In genomic region chr5:172835246-172836030, GRCh38 we compare ENCODE assay signal across 1 cellular context.
TF ChIP-seq lines count a peak whose summit lies in the region.

No MANE protein-coding gene starts in this region.

TF ChIP-seq in HepG2, 621 proteins besides CTCF, POLR2A, EP300 and RAD21 (continued from another document):
- TF ChIP-seq ZNF687 (CRISPR knock-in tag; IDR thresholded peaks at IDR 0.05) = peak; percentile 10; the same call in 1 of the 2 replicates
- 0 out of 2 replicates have a peak, but pooled peaks have one; percentile 17 for TF ChIP-seq ZNF263 (CRISPR knock-in tag; IDR thresholded peaks at IDR 0.05)
- TF ChIP-seq SIX4 (CRISPR knock-in tag; IDR thresholded peaks at IDR 0.05) = no peak
- TF ChIP-seq AHR (CRISPR knock-in tag; IDR thresholded peaks at IDR 0.05) = no peak
- TF ChIP-seq ZNF800 (CRISPR knock-in tag; IDR thresholded peaks at IDR 0.05) = no peak
- no peak for TF ChIP-seq ZNF577 (CRISPR knock-in tag; IDR thresholded peaks at IDR 0.05; ENCODE audit: borderline replicate concordance, low read depth)
- TF ChIP-seq KLF11 (CRISPR knock-in tag; IDR thresholded peaks at IDR 0.05) = no peak
- no peak for TF ChIP-seq TMF1 (CRISPR knock-in tag; IDR thresholded peaks at IDR 0.05; ENCODE audit: low read depth)
- TF ChIP-seq ZMYM4 (CRISPR knock-in tag; IDR thresholded peaks at IDR 0.05) = 0 out of 2 replicates have a peak, but pooled peaks have one; percentile 9
- no peak for TF ChIP-seq GABPA (IDR thresholded peaks at IDR 0.05; ENCODE audit: low read depth, low read length)
- 0 out of 2 replicates have a peak, but pooled peaks have one; percentile 4 for TF ChIP-seq GABPA (CRISPR knock-in tag; IDR thresholded peaks at IDR 0.05; ENCODE audit: low read depth)
- no peak for TF ChIP-seq BCL6 (CRISPR knock-in tag; IDR thresholded peaks at IDR 0.05)
- TF ChIP-seq YEATS4 (CRISPR knock-in tag; IDR thresholded peaks at IDR 0.05; ENCODE audit: borderline replicate concordance) = no peak
- TF ChIP-seq NKX3-1 (CRISPR knock-in tag; IDR thresholded peaks at IDR 0.05) = no peak
- no peak for TF ChIP-seq ZNF567 (CRISPR knock-in tag; IDR thresholded peaks at IDR 0.05; ENCODE audit: borderline replicate concordance)
- TF ChIP-seq PHF20 (CRISPR knock-in tag; IDR thresholded peaks at IDR 0.05) = no peak
- TF ChIP-seq TOE1 (CRISPR knock-in tag; IDR thresholded peaks at IDR 0.05) = no peak
- TF ChIP-seq ZNF660 (CRISPR knock-in tag; IDR thresholded peaks at IDR 0.05; ENCODE audit: borderline replicate concordance, low read depth) = no peak
- TF ChIP-seq KMT2A (CRISPR knock-in tag; IDR thresholded peaks at IDR 0.05) = no peak
- TF ChIP-seq STAG1 (CRISPR knock-in tag; IDR thresholded peaks at IDR 0.05) = no peak; the same call in 1 of the 2 replicates
- peak; percentile 80 for TF ChIP-seq ZNF629 (CRISPR knock-in tag; conservative IDR thresholded peaks at IDR 0.05)
- no peak for TF ChIP-seq REPIN1 (CRISPR knock-in tag; IDR thresholded peaks at IDR 0.05; ENCODE audit: borderline replicate concordance, low read depth)
